1 cellular context compared by ENCODE assay signal in the genomic region with DNA sequence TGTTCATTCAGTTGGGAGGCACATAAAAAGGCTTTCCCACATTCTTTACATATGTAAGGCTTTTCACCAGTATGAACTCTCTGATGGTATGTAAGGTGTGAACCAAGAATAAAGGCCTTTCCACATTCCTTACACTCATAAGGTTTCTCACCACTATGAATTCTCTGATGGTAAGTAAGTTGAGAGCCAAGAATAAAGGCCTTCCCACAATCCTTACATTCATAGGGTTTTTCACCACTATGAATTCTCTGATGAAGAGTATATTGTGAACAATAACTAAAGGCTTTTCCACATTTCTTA.
TF ChIP-seq lines count a peak whose summit lies in the region.

No MANE protein-coding gene starts in this region.

TF ChIP-seq in A549, 52 proteins besides CTCF, POLR2A, EP300 and RAD21 (continued from another document):
- TF ChIP-seq, protein P1, sequence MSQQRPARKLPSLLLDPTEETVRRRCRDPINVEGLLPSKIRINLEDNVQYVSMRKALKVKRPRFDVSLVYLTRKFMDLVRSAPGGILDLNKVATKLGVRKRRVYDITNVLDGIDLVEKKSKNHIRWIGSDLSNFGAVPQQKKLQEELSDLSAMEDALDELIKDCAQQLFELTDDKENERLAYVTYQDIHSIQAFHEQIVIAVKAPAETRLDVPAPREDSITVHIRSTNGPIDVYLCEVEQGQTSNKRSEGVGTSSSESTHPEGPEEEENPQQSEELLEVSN (IDR thresholded peaks at IDR 0.05; ENCODE audit: borderline replicate concordance, low read depth), result no peak
